8 cellular contexts compared by ENCODE assay signal in genomic region chr12:118377891-118378470, GRCh38. TPM values are rescaled to one million over a fixed set of nuclear protein-coding genes. Genes with fewer than 3 reads are reported as not detected.
DNase-seq lines count a peak whose midpoint lies in the region; ATAC-seq and TF ChIP-seq lines count a peak whose summit lies in the region.

No MANE protein-coding gene starts in this region.

- no peaks in the 10 kb centered on the region for H3K27me3 ChIP-seq in H7 (ENCODE audit: control insufficient read depth, insufficient read depth, low read length)

- H3K4me3 ChIP-seq in H7 (ENCODE audit: insufficient read depth, low read depth, low read length) = peak overlapping the region; percentile 95

- peaks cover 5% of the 10 kb centered on the region for H3K27me3 Mint-ChIP-seq in endothelial cell (ENCODE audit: unreplicated experiment)

- peak overlapping the region; percentile 85 for H3K4me3 Mint-ChIP-seq in endothelial cell (ENCODE audit: unreplicated experiment)

- peaks cover 15% of the 10 kb centered on the region for H3K36me3 ChIP-seq in H7 (replicated peaks; ENCODE audit: control insufficient read depth, insufficient read depth, low read length)

- peak overlapping the region; percentile 21 for H3K27ac Mint-ChIP-seq in endothelial cell (ENCODE audit: unreplicated experiment)

- peak; percentile 100 for TF ChIP-seq CTCF in endothelial cell (IDR thresholded peaks at IDR 0.05; ENCODE audit: unreplicated experiment)

- DNase-seq in Ammon's horn (ENCODE audit: low spot score) = peak; percentile 62
- peak; percentile 73 for DNase-seq in H7
- DNase-seq in NOMO-1 treated with DMSO at 0.1 percent for 48 hours (lab: John Stamatoyannopoulos, UW; ENCODE audit: unreplicated experiment) = peak; percentile 56
- peak; percentile 26 for DNase-seq in activated CD8-positive, alpha-beta memory T cell treated with anti-CD3 and anti-CD28 coated beads, Interleukin-2, amount 50 U/mL, for 1 hour (ENCODE audit: extremely low read depth)
- DNase-seq in endothelial cell (ENCODE audit: low spot score) = peak; percentile 67
- peak; percentile 64 for DNase-seq in mucosa of gallbladder (ENCODE audit: low spot score)
- DNase-seq in stimulated activated CD8-positive, alpha-beta memory T cell treated with anti-CD3 and anti-CD28 coated beads, Interleukin-4, amount 100 ng/mL, for 48 hours = peak; percentile 90

- H3K9me3 Mint-ChIP-seq in endothelial cell (ENCODE audit: unreplicated experiment) = no peaks in the 10 kb centered on the region

- peaks cover 7% of the 10 kb centered on the region for H3K4me1 Mint-ChIP-seq in endothelial cell (ENCODE audit: unreplicated experiment)

- peaks cover 7% of the 10 kb centered on the region for H3K36me3 Mint-ChIP-seq in endothelial cell (ENCODE audit: low read depth, unreplicated experiment)

- no peak for ATAC-seq in HG02852 (IDR thresholded peaks at IDR 0.05; ENCODE audit: unreplicated experiment)

RNA-seq across cellular contexts. Expression of gene SUDS3, which starts 1.6 kb away (rescaled TPM):
- 33.9 and 42.4 TPM in 2 replicates for total RNA-seq in H7 (2014; rRNA removed; shearing (Covaris generic))
- total RNA-seq in endothelial cell (ENCODE audit: unreplicated experiment) (27.2 TPM), mucosa of gallbladder (38.5 TPM)

RNA-seq across cellular contexts. Expression of gene TAOK3, which starts 5.3 kb away (rescaled TPM):
- total RNA-seq in H7 (2014; rRNA removed; shearing (Covaris generic)) = 3.5 and 5.9 TPM in 2 replicates
- total RNA-seq in endothelial cell (ENCODE audit: unreplicated experiment) (16.5 TPM), mucosa of gallbladder (36.4 TPM)

Comparison
In these comparisons a context has a peak if more than half of its experiments do, and no peak if none do; other contexts are left out.
1. DNase-seq: peak in every context shown above with its lines; median percentile 90 in stimulated activated CD8-positive, alpha-beta memory T cell treated with anti-CD3 and anti-CD28 coated beads, Interleukin-4, amount 100 ng/mL, for 48 hours; 73 in H7; 67 in endothelial cell; 64 in mucosa of gallbladder; 62 in Ammon's horn; 56 in NOMO-1 treated with DMSO at 0.1 percent for 48 hours; 26 in activated CD8-positive, alpha-beta memory T cell treated with anti-CD3 and anti-CD28 coated beads, Interleukin-2, amount 50 U/mL, for 1 hour.